ENCODE assay signal across 8 cellular contexts in genomic region chr10:96642973-96643372, GRCh38.
DNase-seq lines count a peak whose midpoint lies in the region; ATAC-seq and TF ChIP-seq lines count a peak whose summit lies in the region.

No MANE protein-coding gene starts in this region.

- H3K9me3 Mint-ChIP-seq in activated naive CD8-positive, alpha-beta T cell treated with anti-CD3 and anti-CD28 coated beads, Interleukin-2, amount 50 U/mL, for 24 hours = no peaks in the 10 kb centered on the region

- no peak overlapping the region for H3K27ac Mint-ChIP-seq in activated naive CD8-positive, alpha-beta T cell treated with anti-CD3 and anti-CD28 coated beads, Interleukin-2, amount 50 U/mL, for 24 hours

- peaks cover 27% of the 10 kb centered on the region for H3K4me1 Mint-ChIP-seq in activated naive CD8-positive, alpha-beta T cell treated with anti-CD3 and anti-CD28 coated beads, Interleukin-2, amount 50 U/mL, for 24 hours

- no peak overlapping the region for H3K4me3 Mint-ChIP-seq in activated naive CD8-positive, alpha-beta T cell treated with anti-CD3 and anti-CD28 coated beads, Interleukin-2, amount 50 U/mL, for 24 hours

- DNase-seq in DMS53 (lab: John Stamatoyannopoulos, UW) (peak; percentile 93), SIG-M5 (lab: John Stamatoyannopoulos, UW) (peak; percentile 45), iPS DF 19.7 (ENCODE audit: low read depth, low spot score) (peak; percentile 35)
- DNase-seq in activated naive CD8-positive, alpha-beta T cell treated with anti-CD3 and anti-CD28 coated beads, Interleukin-2, amount 50 U/mL, for 24 hours = peak; percentile 81
- DNase-seq in stimulated activated CD4-positive, alpha-beta T cell treated with anti-CD3 and anti-CD28 coated beads, Interleukin-1b, Interleukin-23, amount 100 ng/mL, for 24 hours (ENCODE audit: low read depth in 4 of 4, low spot score in 1 of 4) = peak in 3 of 4 experiments; percentile 4 to 40 (median 9)

- peak; percentile 68 for ATAC-seq in activated naive CD8-positive, alpha-beta T cell treated with anti-CD3 and anti-CD28 coated beads, Interleukin-2, amount 50 U/mL, for 24 hours
- ATAC-seq in GM18505 (IDR thresholded peaks at IDR 0.05; ENCODE audit: unreplicated experiment) (no peak), HG02571 (IDR thresholded peaks at IDR 0.05; ENCODE audit: unreplicated experiment) (no peak)

- H3K27me3 Mint-ChIP-seq in activated naive CD8-positive, alpha-beta T cell treated with anti-CD3 and anti-CD28 coated beads, Interleukin-2, amount 50 U/mL, for 24 hours = no peaks in the 10 kb centered on the region

- no peak for TF ChIP-seq EP300 in Ishikawa (IDR thresholded peaks at IDR 0.05; ENCODE audit: borderline replicate concordance)

- TF ChIP-seq RAD21 in Ishikawa (IDR thresholded peaks at IDR 0.05; ENCODE audit: low read depth) = peak; percentile 90

- no peaks in the 10 kb centered on the region for H3K36me3 Mint-ChIP-seq in activated naive CD8-positive, alpha-beta T cell treated with anti-CD3 and anti-CD28 coated beads, Interleukin-2, amount 50 U/mL, for 24 hours (ENCODE audit: low read depth)

- no peak for TF ChIP-seq POLR2A in GM18505 (IDR thresholded peaks at IDR 0.05; ENCODE audit: borderline replicate concordance, extremely low read depth, insufficient read depth, insufficient read length)

TF ChIP-seq in Ishikawa, 13 proteins besides CTCF, POLR2A, EP300 and RAD21:
- no peak for TF ChIP-seq EGR1 (IDR thresholded peaks at IDR 0.05)
- no peak for TF ChIP-seq NFIC (IDR thresholded peaks at IDR 0.05)
- no peak for TF ChIP-seq CEBPB (IDR thresholded peaks at IDR 0.05)
- no peak for TF ChIP-seq TAF1 (IDR thresholded peaks at IDR 0.05; ENCODE audit: low read depth)
- no peak for TF ChIP-seq ZBTB7A (IDR thresholded peaks at IDR 0.05; ENCODE audit: low read depth)
- no peak for TF ChIP-seq YY1 (IDR thresholded peaks at IDR 0.05; ENCODE audit: low read depth)
- no peak for TF ChIP-seq TEAD4 (IDR thresholded peaks at IDR 0.05)
- TF ChIP-seq MAX (IDR thresholded peaks at IDR 0.05) = no peak
- TF ChIP-seq REST (IDR thresholded peaks at IDR 0.05; ENCODE audit: low read depth) = no peak
- no peak for TF ChIP-seq TCF12 (IDR thresholded peaks at IDR 0.05; ENCODE audit: low read depth)
- TF ChIP-seq CREB1 (IDR thresholded peaks at IDR 0.05; ENCODE audit: low read depth) = no peak
- TF ChIP-seq, protein P1, sequence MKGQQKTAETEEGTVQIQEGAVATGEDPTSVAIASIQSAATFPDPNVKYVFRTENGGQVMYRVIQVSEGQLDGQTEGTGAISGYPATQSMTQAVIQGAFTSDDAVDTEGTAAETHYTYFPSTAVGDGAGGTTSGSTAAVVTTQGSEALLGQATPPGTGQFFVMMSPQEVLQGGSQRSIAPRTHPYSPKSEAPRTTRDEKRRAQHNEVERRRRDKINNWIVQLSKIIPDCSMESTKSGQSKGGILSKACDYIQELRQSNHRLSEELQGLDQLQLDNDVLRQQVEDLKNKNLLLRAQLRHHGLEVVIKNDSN (IDR thresholded peaks at IDR 0.05) = no peak
- TF ChIP-seq FOXM1 (IDR thresholded peaks at IDR 0.05; ENCODE audit: borderline replicate concordance, low read depth) = no peak

Comparison
In these comparisons a context has a peak if more than half of its experiments do, and no peak if none do; other contexts are left out.
1. DNase-seq: peak in every context shown above with its lines; median percentile 93 in DMS53; 81 in activated naive CD8-positive, alpha-beta T cell treated with anti-CD3 and anti-CD28 coated beads, Interleukin-2, amount 50 U/mL, for 24 hours; 45 in SIG-M5; 35 in iPS DF 19.7; 9 in stimulated activated CD4-positive, alpha-beta T cell treated with anti-CD3 and anti-CD28 coated beads, Interleukin-1b, Interleukin-23, amount 100 ng/mL, for 24 hours.